Comparison of ENCODE assay signal across 13 cellular contexts in genomic region chr11:2375964-2376551, GRCh38. TPM values are rescaled to one million over a fixed set of nuclear protein-coding genes. Genes with fewer than 3 reads are reported as not detected.
DNase-seq lines count a peak whose midpoint lies in the region; ATAC-seq, FAIRE-seq and TF ChIP-seq lines count a peak whose summit lies in the region.
"Had no signal": no experiment of that assay in that cellular context is flagged by ENCODE, and none has a peak within 500 bp of the region (broad histone marks: within the 10 kb centered on the region; RNA-seq: fewer than 3 reads in every experiment).

No MANE protein-coding gene starts in this region.

- H3K23ac ChIP-seq in IMR-90 (ENCODE audit: low read depth, low read length), result no peak overlapping the region
- H3K23ac ChIP-seq in H1 (ENCODE audit: insufficient read length), result no peak overlapping the region

- DNase-seq in CD4-positive, alpha-beta memory T cell, result no peak
- DNase-seq in IMR-90 (no peak), H1 (ENCODE audit: low read depth in 1 of 2, low spot score in 2 of 2) (no peak), GM03348 (ENCODE audit: low spot score) (no peak), NCI-H146 (lab: John Stamatoyannopoulos, UW) (no peak)
- no peak for DNase-seq in naive thymus-derived CD8-positive, alpha-beta T cell
- DNase-seq: DND-41; NCI-H187; stimulated activated CD4-positive, alpha-beta T cell treated with anti-CD3 and anti-CD28 coated beads, Interleukin-4, amount 100 ng/mL, for 24 hours; T-helper 9 cell had no signal

- peaks cover 13% of the 10 kb centered on the region; the same call in 1 of the 2 replicates for H3K9me1 ChIP-seq in IMR-90 (ENCODE audit: insufficient read depth, low read length)

- H2AFZ ChIP-seq in IMR-90 (replicated peaks; ENCODE audit: low read length, poor library complexity), result peak overlapping the region; percentile 35
- no peak overlapping the region for H2AFZ ChIP-seq in H1 (ENCODE audit: low read length)

- TF ChIP-seq EP300 in H1 (IDR thresholded peaks at IDR 0.05; ENCODE audit: borderline replicate concordance in 1 of 2, low read depth in 2 of 2, low read length in 2 of 2) (no peak), gastroesophageal sphincter (IDR thresholded peaks at IDR 0.05) (no peak)

- intact Hi-C loops in CD4-positive, alpha-beta memory T cell (cut with micrococcal nuclease), result loop anchor here (5.0 kb wide), 1 partner anchor 74 kb away; the partner anchor contains the start of genes C11orf21 and TSPAN32
- intact Hi-C loops in IMR-90 (cut with micrococcal nuclease), result no loop called here

- H3K18ac ChIP-seq in IMR-90 (ENCODE audit: low read depth, low read length) (no peak overlapping the region), H1 (ENCODE audit: extremely low read depth, low read length) (no peak overlapping the region)

- no peak overlapping the region for H2BK12ac ChIP-seq in H1 (ENCODE audit: low read depth, low read length)

- H3K4me1 Mint-ChIP-seq in CD4-positive, alpha-beta memory T cell, result peaks cover 9 to 29% (median 19%) of the 10 kb centered on the region in 4 donors
- peaks cover 9 to 30% (median 24%) of the 10 kb centered on the region in 4 donors for H3K4me1 Mint-ChIP-seq in naive thymus-derived CD8-positive, alpha-beta T cell

- no peak overlapping the region for H2AK9ac ChIP-seq in IMR-90 (replicated peaks; ENCODE audit: low read depth, low read length, poor library complexity)

- TF ChIP-seq POLR2A in IMR-90 (IDR thresholded peaks at IDR 0.05; ENCODE audit: low read depth, low read length) (no peak), H1 (IDR thresholded peaks at IDR 0.05; ENCODE audit: control extremely low read depth in 1 of 2, low read depth in 2 of 2, low read length in 2 of 2) (no peak), gastroesophageal sphincter (IDR thresholded peaks at IDR 0.05) (no peak)

- H2BK120ac ChIP-seq in IMR-90 (ENCODE audit: low read depth, low read length) (no peak overlapping the region), H1 (replicated peaks; ENCODE audit: low read depth, low read length) (no peak overlapping the region)

- dilution Hi-C loops in IMR-90 (cut with HindIII; ENCODE audit: low sequenced_read_pairs, unreplicated experiment), result no loop called here

- peaks cover 0 to 2% (median 0%) of the 10 kb centered on the region in 8 donors for H3K9me3 Mint-ChIP-seq in CD4-positive, alpha-beta memory T cell
- no peaks in the 10 kb centered on the region for H3K9me3 Mint-ChIP-seq in naive thymus-derived CD8-positive, alpha-beta T cell

- H3K79me1 ChIP-seq in IMR-90 (ENCODE audit: low read depth in 1 of 2, low read length in 2 of 2), result peaks cover 0 to 34% of the 10 kb centered on the region in 2 experiments; a peak in 2 of 4 replicates
- peaks cover 9% of the 10 kb centered on the region for H3K79me1 ChIP-seq in H1 (ENCODE audit: low read depth, low read length)

- H4K8ac ChIP-seq in IMR-90 (ENCODE audit: low read depth in 2 of 2, low read length in 2 of 2) (no peak overlapping the region), H1 (ENCODE audit: extremely low read depth, insufficient read depth, low read length) (no peak overlapping the region)

- TF ChIP-seq CTCF in IMR-90 (conservative IDR thresholded peaks at IDR 0.05; ENCODE audit: low read depth, low read length) (no peak), H1 (IDR thresholded peaks at IDR 0.05; ENCODE audit: control extremely low read depth in 1 of 3, insufficient read depth in 1 of 3, low read depth in 1 of 3, low read length in 3 of 3) (no peak), gastroesophageal sphincter (IDR thresholded peaks at IDR 0.05) (no peak)

- no peaks in the 10 kb centered on the region for H3K36me3 ChIP-seq in CD4-positive, alpha-beta memory T cell (ENCODE audit: insufficient read depth, low read length)
- H3K36me3 ChIP-seq in IMR-90 (ENCODE audit: control insufficient read depth, insufficient read depth, low read length), result peaks cover 5% of the 10 kb centered on the region; the same call in 1 of the 2 replicates
- H3K36me3 ChIP-seq in H1 (ENCODE audit: control insufficient read depth in 2 of 4, insufficient read depth in 4 of 4, low read length in 3 of 4), result no peaks in the 10 kb centered on the region
- no peaks in the 10 kb centered on the region for H3K36me3 ChIP-seq in gastroesophageal sphincter
- H3K36me3 ChIP-seq: neutrophil had no signal

- H4K20me1 ChIP-seq in IMR-90 (ENCODE audit: insufficient read depth, low read length), result peaks cover 40% of the 10 kb centered on the region
- peaks cover 12 to 29% of the 10 kb centered on the region in 2 experiments for H4K20me1 ChIP-seq in H1 (replicated peaks in 1 of 2; ENCODE audit: control insufficient read depth in 1 of 2, insufficient read depth in 2 of 2, low read length in 2 of 2)

- ATAC-seq in IMR-90 (ENCODE audit: low read depth) (no peak), GM18858 (IDR thresholded peaks at IDR 0.05; ENCODE audit: unreplicated experiment) (no peak), gastroesophageal sphincter (no peak)
- ATAC-seq in naive thymus-derived CD8-positive, alpha-beta T cell, result no peak

- POLR2A ChIA-PET in CD4-positive, alpha-beta memory T cell (lab: Charles Lee; ENCODE audit: partially characterized antibody), result interaction anchor here (1.7 to 4.6 kb wide), 4 partner anchors 11 to 71 kb away, joined by 5 to 50 read pairs (median 32); partner anchors contain the start of gene TSSC4
- POLR2A ChIA-PET in IMR-90 (lab: Charles Lee; ENCODE audit: unreplicated experiment) (no interaction called here), H1 (lab: Charles Lee; ENCODE audit: partially characterized antibody) (interaction anchor here (1.0 to 3.2 kb wide), 9 partner anchors 9 to 183 kb away, joined by 3 to 42 read pairs (median 8); partner anchors contain the start of gene TSSC4)
- POLR2A ChIA-PET in naive thymus-derived CD8-positive, alpha-beta T cell (lab: Charles Lee), result interaction anchor here (1.4 to 2.4 kb wide), 4 partner anchors 11 to 77 kb away, joined by 4 to 18 read pairs (median 12); no protein-coding TSS in a partner anchor

- no peak overlapping the region for H4K91ac ChIP-seq in IMR-90 (ENCODE audit: insufficient read depth, low read depth, low read length)
- no peak overlapping the region for H4K91ac ChIP-seq in H1 (replicated peaks; ENCODE audit: insufficient read length, low read length)

- peak overlapping the region in 3 of 7 donors; percentile 19 to 70 (median 51) for H3K27ac Mint-ChIP-seq in CD4-positive, alpha-beta memory T cell
- peak overlapping the region in 4 of 10 donors; percentile 15 to 79 (median 48) for H3K27ac Mint-ChIP-seq in naive thymus-derived CD8-positive, alpha-beta T cell

- no peaks in the 10 kb centered on the region for H3K27me3 ChIP-seq in CD4-positive, alpha-beta memory T cell (ENCODE audit: insufficient read depth, low read length)
- H3K27me3 ChIP-seq in IMR-90 (ENCODE audit: control insufficient read depth, insufficient read depth, low read length) (no peaks in the 10 kb centered on the region), H1 (replicated peaks in 1 of 4; ENCODE audit: control insufficient read depth in 3 of 4, extremely low read depth in 1 of 4, insufficient read depth in 3 of 4, low read length in 3 of 4) (peaks cover 0 to 2% (median 0%) of the 10 kb centered on the region in 4 experiments; a peak in 1 of 7 replicates), gastroesophageal sphincter (no peaks in the 10 kb centered on the region)

- no peaks in the 10 kb centered on the region for H3K27me3 Mint-ChIP-seq in CD4-positive, alpha-beta memory T cell
- H3K27me3 Mint-ChIP-seq in naive thymus-derived CD8-positive, alpha-beta T cell, result no peaks in the 10 kb centered on the region

- peaks cover 18 to 30% of the 10 kb centered on the region in 2 experiments; a peak in 3 of 4 replicates for H3K79me2 ChIP-seq in H1 (ENCODE audit: control insufficient read depth in 1 of 2, insufficient read depth in 2 of 2, low read length in 2 of 2)

- H2AK5ac ChIP-seq in IMR-90 (ENCODE audit: low read depth, low read length), result no peak overlapping the region
- H2AK5ac ChIP-seq in H1 (ENCODE audit: low read depth, low read length), result no peak overlapping the region

- H3K9ac ChIP-seq in IMR-90 (ENCODE audit: low read depth, low read length) (no peak overlapping the region), H1 (replicated peaks in 1 of 4; ENCODE audit: extremely low read depth in 1 of 4, low read depth in 3 of 4, low read length in 3 of 4) (no peak overlapping the region)

- H3K14ac ChIP-seq in IMR-90 (replicated peaks; ENCODE audit: low read depth, low read length) (no peak overlapping the region), H1 (ENCODE audit: insufficient read length) (no peak overlapping the region)

- no peak for FAIRE-seq in H1 (lab: Jason Lieb, UNC)

- peaks cover 34% of the 10 kb centered on the region for H3K4me1 ChIP-seq in CD4-positive, alpha-beta memory T cell (ENCODE audit: insufficient read depth, low read length)
- H3K4me1 ChIP-seq in IMR-90 (ENCODE audit: control insufficient read depth, insufficient read depth, low read length), result peaks cover 18% of the 10 kb centered on the region
- H3K4me1 ChIP-seq in H1 (replicated peaks in 1 of 4; ENCODE audit: control insufficient read depth in 3 of 4, insufficient read depth in 4 of 4, low read length in 3 of 4), result peaks cover 0 to 10% (median 5%) of the 10 kb centered on the region in 4 experiments; a peak in 6 of 7 replicates
- H3K4me1 ChIP-seq in gastroesophageal sphincter, result peaks cover 0 to 35% (median 27%) of the 10 kb centered on the region in 3 donors

- H3K4ac ChIP-seq in IMR-90 (ENCODE audit: low read depth, low read length), result no peak overlapping the region
- H3K4ac ChIP-seq in H1 (replicated peaks; ENCODE audit: insufficient read length, low read depth, low read length), result no peak overlapping the region

- peaks cover 0 to 3% of the 10 kb centered on the region in 2 donors for H3K36me3 Mint-ChIP-seq in CD4-positive, alpha-beta memory T cell
- peaks cover 0 to 4% (median 2%) of the 10 kb centered on the region in 3 donors for H3K36me3 Mint-ChIP-seq in naive thymus-derived CD8-positive, alpha-beta T cell

- H2BK5ac ChIP-seq in IMR-90 (ENCODE audit: low read depth, low read length, poor library complexity, severe bottlenecking) (no peak overlapping the region), H1 (ENCODE audit: low read depth, low read length) (no peak overlapping the region)

- WGBS in IMR-90 (ENCODE audit: extremely low coverage in 2 of 2, insufficient read length in 1 of 2), 2 experiments, result 90% methylated on average over 8 of the region's 16 CpGs; no CpG with 5 or more reads in 1 of the 2 experiments
- 81% methylated on average over 15 of the region's 16 CpGs; no CpG with 5 or more reads in 1 of the 2 experiments for WGBS in H1 (ENCODE audit: extremely low coverage in 1 of 2, insufficient coverage in 1 of 2, insufficient read length in 1 of 2, insufficient replicate concordance in 2 of 2, low coverage in 1 of 2, low lambda C conversion rate in 2 of 2, missing lambda C conversion rate in 1 of 2), 2 experiments
- WGBS in gastroesophageal sphincter (ENCODE audit: low coverage in 1 of 2), 2 donors, result 93 to 97% methylated on average over 6 of the region's 16 CpGs

- H2BK15ac ChIP-seq in IMR-90 (ENCODE audit: low read depth, low read length), result no peak overlapping the region
- no peak overlapping the region for H2BK15ac ChIP-seq in H1 (ENCODE audit: low read length)

- H3K4me3 ChIP-seq in CD4-positive, alpha-beta memory T cell (ENCODE audit: low read length in 2 of 2), result no peak overlapping the region
- no peak overlapping the region for H3K4me3 ChIP-seq in IMR-90 (ENCODE audit: insufficient read depth, low read depth, low read length)
- no peak overlapping the region; a peak in 1 of 8 replicates for H3K4me3 ChIP-seq in H1 (ENCODE audit: extremely low read depth in 1 of 4, insufficient read depth in 2 of 4, low read depth in 3 of 4, low read length in 4 of 4)
- no peak overlapping the region for H3K4me3 ChIP-seq in gastroesophageal sphincter

- H3K23me2 ChIP-seq in H1 (ENCODE audit: low read depth, low read length), result peaks cover 11% of the 10 kb centered on the region; the same call in 1 of the 2 replicates

- H3K9me3 ChIP-seq in CD4-positive, alpha-beta memory T cell (ENCODE audit: control insufficient read depth in 1 of 2, low read length in 2 of 2), result no peaks in the 10 kb centered on the region
- H3K9me3 ChIP-seq in IMR-90 (ENCODE audit: control insufficient read depth, insufficient read depth, low read length), result no peaks in the 10 kb centered on the region
- H3K9me3 ChIP-seq in H1 (ENCODE audit: insufficient read depth in 2 of 2, low read depth in 1 of 2, low read length in 1 of 2), result no peaks in the 10 kb centered on the region
- H3K9me3 ChIP-seq in gastroesophageal sphincter, result no peaks in the 10 kb centered on the region
- H3K9me3 ChIP-seq: neutrophil had no signal

- H3K27ac ChIP-seq in CD4-positive, alpha-beta memory T cell (ENCODE audit: low read depth, low read length), result no peak overlapping the region
- no peak overlapping the region for H3K27ac ChIP-seq in IMR-90 (ENCODE audit: insufficient read depth, low read length)
- H3K27ac ChIP-seq in H1 (ENCODE audit: low read depth, low read length), result no peak overlapping the region
- H3K27ac ChIP-seq in gastroesophageal sphincter, result no peak overlapping the region
- H3K27ac ChIP-seq: neutrophil had no signal

- CTCF ChIA-PET in CD4-positive, alpha-beta memory T cell (lab: Charles Lee; ENCODE audit: partially characterized antibody), result interaction anchor here (0.9 to 2.4 kb wide), 3 partner anchors 24 to 70 kb away, joined by 3 to 17 read pairs (median 3); partner anchors contain the start of gene TSSC4
- CTCF ChIA-PET in IMR-90 (lab: Yijun Ruan, JAX), result no interaction called here
- CTCF ChIA-PET in H1 (lab: Charles Lee; ENCODE audit: partially characterized antibody), result interaction anchor here (1.2 to 2.2 kb wide), 8 partner anchors 10 to 77 kb away, joined by 3 to 5 read pairs (median 4); partner anchors contain the start of gene TSSC4

- in situ Hi-C loops in IMR-90 (cut with MboI; ENCODE audit: low sequenced_read_pairs), result no loop called here

- H3K4me2 ChIP-seq in IMR-90 (ENCODE audit: low read depth, low read length) (no peak overlapping the region), H1 (ENCODE audit: insufficient read depth in 1 of 2, low read depth in 2 of 2, low read length in 2 of 2) (peak overlapping the region; percentile 73 to 98; a peak in 3 of 4 replicates)

- no peak overlapping the region for H3K56ac ChIP-seq in IMR-90 (ENCODE audit: extremely low read depth, insufficient read depth, low read length)
- H3K56ac ChIP-seq in H1 (replicated peaks; ENCODE audit: insufficient read length, low read depth, low read length), result no peak overlapping the region

- H4K5ac ChIP-seq in IMR-90 (ENCODE audit: low read depth, low read length) (no peak overlapping the region), H1 (ENCODE audit: insufficient read length, low read depth, low read length) (no peak overlapping the region)

- no TSS peak for BruUV-seq in IMR-90 (replicated peaks; lab: Mats Ljungman, UMichigan)

- H3K4me3 Mint-ChIP-seq in CD4-positive, alpha-beta memory T cell, result peak overlapping the region in 7 of 8 donors; percentile 26 to 73 (median 59)
- peak overlapping the region; percentile 26 to 83 (median 64) for H3K4me3 Mint-ChIP-seq in naive thymus-derived CD8-positive, alpha-beta T cell

- no peak for TF ChIP-seq RAD21 in IMR-90 (IDR thresholded peaks at IDR 0.05; ENCODE audit: low read length)
- no peak for TF ChIP-seq RAD21 in H1 (IDR thresholded peaks at IDR 0.05 in 1 of 2, conservative IDR thresholded peaks at IDR 0.05 in 1 of 2; ENCODE audit: low read depth in 2 of 2, low read length in 2 of 2)

- H2BK20ac ChIP-seq in IMR-90 (ENCODE audit: low read depth, low read length) (no peak overlapping the region), H1 (ENCODE audit: low read length) (no peak overlapping the region)

RNA-seq across cellular contexts. Expression of gene CD81, which starts 1.1 kb away (rescaled TPM):
- total RNA-seq in CD4-positive, alpha-beta memory T cell, result 100 to 1,000 TPM; 113 to 118 TPM
- 10 to 100 TPM; 15.2 to 54.1 TPM for polyA plus RNA-seq in CD4-positive, alpha-beta memory T cell
- total RNA-seq in IMR-90 (2012; rRNA removed) (119 and 159 TPM in 2 replicates), gastroesophageal sphincter (100 to 1,000 TPM; 327 to 576 (median 541) TPM)
- polyA plus RNA-seq in IMR-90 (2012; rRNA removed) (566 and 689 TPM in 2 replicates), H1 (2011; rRNA removed) (309 and 386 TPM in 2 replicates)
- polyA plus RNA-seq in IMR-90 (2012; cell fraction: cytosol; rRNA removed), result 940 and 1,395 TPM in 2 replicates
- polyA plus RNA-seq in IMR-90 (2012; cell fraction: nucleus; rRNA removed; ENCODE audit: low replicate concordance), result 328 and 597 TPM in 2 replicates
- total RNA-seq in H1 (2021; fragmentation: NEBNext Ultra II Directional; extraction: Animal tissue kit (Norgen Biotek cat#: 25700)), result 238 and 240 TPM in 2 replicates
- polyA plus RNA-seq in H1 (2011; cell fraction: cytosol; rRNA removed), result 189 TPM
- 205 TPM for polyA plus RNA-seq in H1 (2011; cell fraction: nucleus; rRNA removed)
- polyA plus RNA-seq in H1 (2012, experiment 1 of 2), result 237 to 356 TPM (median 324 TPM) in 4 replicates
- polyA plus RNA-seq in H1 (2012, experiment 2 of 2), result 408 TPM
- 299 TPM for polyA plus RNA-seq in H1 (2013, experiment 1 of 2)
- polyA plus RNA-seq in H1 (2013, experiment 2 of 2), result 331 TPM
- polyA minus RNA-seq in H1 (2011; rRNA and poly(A)+ RNA removed), result 242 and 320 TPM in 2 replicates
- 169 TPM for polyA minus RNA-seq in H1 (2011; cell fraction: cytosol; rRNA and poly(A)+ RNA removed)
- polyA minus RNA-seq in H1 (2011; cell fraction: nucleus; rRNA and poly(A)+ RNA removed), result 74.6 TPM
- 10 to 100 TPM; 83.1 to 92.1 TPM for total RNA-seq in naive thymus-derived CD8-positive, alpha-beta T cell
- polyA plus RNA-seq in naive thymus-derived CD8-positive, alpha-beta T cell, result 10 to 100 TPM; 15.3 to 62.0 (median 42.1) TPM

RNA-seq across cellular contexts. Expression of gene TSSC4, which starts 24.5 kb away (rescaled TPM):
- total RNA-seq in CD4-positive, alpha-beta memory T cell, result 10 to 100 TPM; 58.6 to 65.8 TPM
- 10 to 100 TPM; 54.6 to 79.8 TPM for polyA plus RNA-seq in CD4-positive, alpha-beta memory T cell
- 40.0 and 45.3 TPM in 2 replicates for total RNA-seq in IMR-90 (2012; rRNA removed)
- polyA plus RNA-seq in IMR-90 (2012; rRNA removed), result 34.9 and 43.2 TPM in 2 replicates
- 31.3 and 46.1 TPM in 2 replicates for polyA plus RNA-seq in IMR-90 (2012; cell fraction: cytosol; rRNA removed)
- polyA plus RNA-seq in IMR-90 (2012; cell fraction: nucleus; rRNA removed; ENCODE audit: low replicate concordance), result 40.8 and 137 TPM in 2 replicates
- 39.3 and 44.3 TPM in 2 replicates for total RNA-seq in H1 (2021; fragmentation: NEBNext Ultra II Directional; extraction: Animal tissue kit (Norgen Biotek cat#: 25700))
- polyA plus RNA-seq in H1 (2011; rRNA removed), result 34.0 and 49.6 TPM in 2 replicates
- polyA plus RNA-seq in H1 (2011; cell fraction: cytosol; rRNA removed), result 36.2 TPM
- polyA plus RNA-seq in H1 (2011; cell fraction: nucleus; rRNA removed), result 40.4 TPM
- 25.9 to 42.8 TPM (median 40.6 TPM) in 4 replicates for polyA plus RNA-seq in H1 (2012, experiment 1 of 2)
- polyA plus RNA-seq in H1 (2012, experiment 2 of 2), result 24.6 TPM
- polyA plus RNA-seq in H1 (2013, experiment 1 of 2), result 53.6 TPM
- polyA plus RNA-seq in H1 (2013, experiment 2 of 2), result 49.6 TPM
- 16.0 and 16.2 TPM in 2 replicates for polyA minus RNA-seq in H1 (2011; rRNA and poly(A)+ RNA removed)
- 19.6 TPM for polyA minus RNA-seq in H1 (2011; cell fraction: cytosol; rRNA and poly(A)+ RNA removed)
- 38.7 TPM for polyA minus RNA-seq in H1 (2011; cell fraction: nucleus; rRNA and poly(A)+ RNA removed)
- total RNA-seq in naive thymus-derived CD8-positive, alpha-beta T cell, result 10 to 100 TPM; 56.6 to 65.6 TPM
- 10 to 100 TPM; 49.0 to 68.3 (median 54.7) TPM for polyA plus RNA-seq in naive thymus-derived CD8-positive, alpha-beta T cell
- total RNA-seq in gastroesophageal sphincter, result 10 to 100 TPM; 54.8 to 70.2 (median 66.3) TPM
